Comparison of ENCODE assay signal across 14 cellular contexts in the genomic region with DNA sequence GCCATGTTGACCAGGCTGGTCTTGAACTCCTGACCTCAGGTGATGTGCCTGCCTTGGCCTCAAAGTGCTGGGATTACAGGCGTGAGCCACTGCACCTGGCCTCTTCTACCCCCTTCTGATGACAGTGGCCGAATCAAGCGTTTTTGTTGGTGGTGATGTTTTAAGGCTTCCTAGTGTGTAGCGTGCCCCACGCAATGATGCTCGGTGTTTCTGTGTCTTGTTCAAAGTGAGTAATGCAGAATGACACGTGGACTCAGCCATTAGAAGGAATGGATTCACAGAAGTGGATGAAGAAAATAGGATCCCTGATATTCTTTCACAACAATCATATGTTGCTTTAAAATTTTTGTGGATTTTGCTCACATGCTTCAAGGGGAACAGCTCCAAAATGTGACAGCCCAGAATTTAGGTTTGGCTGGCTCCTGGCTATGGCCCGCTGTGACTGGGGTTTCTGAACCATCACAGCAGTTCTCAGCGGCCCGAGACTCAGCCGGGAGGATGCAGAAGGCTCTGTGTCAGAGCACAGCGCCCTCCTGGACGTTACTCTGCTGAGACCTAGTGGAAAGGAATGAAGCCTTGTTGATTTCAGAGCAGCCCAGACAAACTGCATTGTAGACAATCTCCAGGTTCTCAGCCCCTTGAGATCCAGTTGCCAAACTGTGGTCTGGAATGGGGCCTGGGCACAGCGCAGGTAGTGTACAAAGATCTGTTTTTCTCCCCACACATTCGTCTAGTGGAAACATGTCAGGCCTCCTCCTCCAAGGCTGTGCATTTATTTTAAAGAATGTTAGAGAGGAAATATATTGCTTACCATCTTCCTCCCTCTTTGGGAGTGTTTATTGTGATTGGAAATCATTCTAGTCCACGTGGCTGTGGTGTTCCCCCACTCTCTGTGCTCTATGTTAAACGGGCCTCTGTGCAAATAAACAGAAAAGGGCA. TPM values are rescaled to one million over a fixed set of nuclear protein-coding genes. Genes with fewer than 3 reads are reported as not detected.
DNase-seq lines count a peak whose midpoint lies in the region; ATAC-seq and TF ChIP-seq lines count a peak whose summit lies in the region.
"Had no signal": no experiment of that assay in that cellular context is flagged by ENCODE, and none has a peak within 500 bp of the region (broad histone marks: within the 10 kb centered on the region; RNA-seq: fewer than 3 reads in every experiment).

No MANE protein-coding gene starts in this region.

- H3K4me1 ChIP-seq in mammary epithelial cell (ENCODE audit: insufficient read depth, low read length) (peaks cover 7% of the 10 kb centered on the region), breast epithelium (peaks cover 0 to 4% of the 10 kb centered on the region in 2 donors), upper lobe of right lung (no peaks in the 10 kb centered on the region)

- intact Hi-C loops in mammary epithelial cell (cut with micrococcal nuclease): no loop called here
- intact Hi-C loops in breast epithelium (cut with DNase I; ENCODE audit: low total_unique reads): no loop called here
- intact Hi-C loops in upper lobe of right lung (cut with DNase I): loop anchor here (10.0 kb wide), 1 partner anchor 237 kb away; no protein-coding TSS in a partner anchor

- H3K4me2 ChIP-seq in mammary epithelial cell (ENCODE audit: insufficient read depth, low read depth, low read length): no peak overlapping the region

- H3K79me2 ChIP-seq in mammary epithelial cell (ENCODE audit: insufficient read depth, low read length): no peaks in the 10 kb centered on the region

- H3K9me3 ChIP-seq in mammary epithelial cell (replicated peaks; ENCODE audit: insufficient read depth, low read length) (no peaks in the 10 kb centered on the region), breast epithelium (no peaks in the 10 kb centered on the region), upper lobe of right lung (no peaks in the 10 kb centered on the region)
- H3K9me3 ChIP-seq: heart left ventricle, neutrophil had no signal

- DNase-seq in mammary epithelial cell (no peak), breast epithelium (ENCODE audit: low spot score in 2 of 2) (no peak), brain microvascular endothelial cell (no peak), kidney epithelial cell (ENCODE audit: low read depth) (no peak), upper lobe of right lung (no peak)
- DNase-seq: heart left ventricle, NCI-H187 treated with DMSO at 0.1 percent for 48 hours, NCI-H526 treated with DMSO at 0.1 percent for 48 hours had no signal

- no peaks in the 10 kb centered on the region for H4K20me1 ChIP-seq in mammary epithelial cell (ENCODE audit: insufficient read depth, low read length)

- in situ Hi-C loops in mammary epithelial cell (cut with MboI; ENCODE audit: low sequenced_read_pairs in 2 of 2): loop anchor here in 1 of 2 donors (10.0 kb wide), 1 partner anchor 307 kb away; no protein-coding TSS in a partner anchor
- in situ Hi-C loops in brain microvascular endothelial cell (cut with HindIII; ENCODE audit: low pct_ligation_motif_present, low sequenced_read_pairs): loop anchor here (25.0 kb wide), 1 partner anchor 325 kb away; the partner anchor contains the start of gene CLDN20

- TF ChIP-seq CTCF in mammary epithelial cell (conservative IDR thresholded peaks at IDR 0.05 in 1 of 2, IDR thresholded peaks at IDR 0.05 in 1 of 2; ENCODE audit: extremely low read depth in 1 of 2, insufficient read depth in 1 of 2, low read depth in 1 of 2, low read length in 2 of 2): no peak
- no peak for TF ChIP-seq CTCF in breast epithelium (IDR thresholded peaks at IDR 0.05)
- TF ChIP-seq CTCF in brain microvascular endothelial cell (IDR thresholded peaks at IDR 0.05; ENCODE audit: low read depth, low read length, missing control alignments): peak; percentile 32
- TF ChIP-seq CTCF in kidney epithelial cell (IDR thresholded peaks at IDR 0.05; ENCODE audit: insufficient read depth, low read length, poor library complexity, severe bottlenecking): peak; percentile 24
- TF ChIP-seq CTCF in upper lobe of right lung (IDR thresholded peaks at IDR 0.05): no peak

- H3K27ac ChIP-seq in mammary epithelial cell (ENCODE audit: insufficient read depth, low read depth, low read length) (no peak overlapping the region), breast epithelium (no peak overlapping the region), brain microvascular endothelial cell (no peak overlapping the region), upper lobe of right lung (no peak overlapping the region)
- H3K27ac ChIP-seq: heart left ventricle, HL-60, neutrophil had no signal

- WGBS in mammary epithelial cell (ENCODE audit: low coverage, missing lambda C conversion rate): 57% methylated on average over 13 of the region's 17 CpGs

- H3K9ac ChIP-seq in mammary epithelial cell (ENCODE audit: insufficient read depth, low read length): peak overlapping the region; percentile 3

- H3K36me3 ChIP-seq in mammary epithelial cell (ENCODE audit: insufficient read depth, low read length): no peaks in the 10 kb centered on the region
- no peaks in the 10 kb centered on the region for H3K36me3 ChIP-seq in breast epithelium
- H3K36me3 ChIP-seq in brain microvascular endothelial cell (replicated peaks): no peaks in the 10 kb centered on the region
- no peaks in the 10 kb centered on the region for H3K36me3 ChIP-seq in kidney epithelial cell (ENCODE audit: control insufficient read depth, insufficient read depth, low read length)
- H3K36me3 ChIP-seq in upper lobe of right lung: no peaks in the 10 kb centered on the region
- H3K36me3 ChIP-seq: heart left ventricle, neutrophil had no signal

- H3K27me3 ChIP-seq in mammary epithelial cell (ENCODE audit: insufficient read depth, low read length) (no peaks in the 10 kb centered on the region), breast epithelium (no peaks in the 10 kb centered on the region), brain microvascular endothelial cell (replicated peaks) (no peaks in the 10 kb centered on the region), kidney epithelial cell (ENCODE audit: control insufficient read depth, insufficient read depth, low read length) (no peaks in the 10 kb centered on the region), upper lobe of right lung (no peaks in the 10 kb centered on the region)
- H3K27me3 ChIP-seq: heart left ventricle, neutrophil had no signal

- dilution Hi-C loops in mammary epithelial cell (cut with HindIII; ENCODE audit: low sequenced_read_pairs): no loop called here

- H3K4me3 ChIP-seq in mammary epithelial cell (replicated peaks in 1 of 3; ENCODE audit: insufficient read depth in 1 of 3, low read depth in 2 of 3, low read length in 3 of 3) (no peak overlapping the region), breast epithelium (no peak overlapping the region), brain microvascular endothelial cell (ENCODE audit: low read depth, low read length) (no peak overlapping the region), kidney epithelial cell (ENCODE audit: low read depth, low read length) (no peak overlapping the region), upper lobe of right lung (no peak overlapping the region)
- H3K4me3 ChIP-seq: heart left ventricle had no signal

- CTCF ChIA-PET in mammary epithelial cell (lab: Charles Lee; ENCODE audit: low non-redundant PET): no interaction called here

- peak overlapping the region; percentile 34 for H2AFZ ChIP-seq in mammary epithelial cell (ENCODE audit: low read depth, low read length)

- ATAC-seq in upper lobe of right lung: peak; percentile 12
- ATAC-seq in HG02759 (IDR thresholded peaks at IDR 0.05; ENCODE audit: unreplicated experiment): no peak
- no peak for ATAC-seq in GM19324 (IDR thresholded peaks at IDR 0.05; ENCODE audit: low FRiP score, unreplicated experiment)
- no peak for ATAC-seq in GM21786 (IDR thresholded peaks at IDR 0.05; ENCODE audit: unreplicated experiment)
- ATAC-seq: stimulated activated memory B cell treated with anti-CD40 and anti-IgM and Interleukin-4, amounts not matched to agents 10 μg/mL and 1 μg/mL and 100 μg/mL, for 72 hours had no signal

- no peak for TF ChIP-seq POLR2A in breast epithelium (IDR thresholded peaks at IDR 0.05)

- BruUV-seq in mammary epithelial cell (replicated peaks; lab: Mats Ljungman, UMichigan): no TSS peak

RNA-seq across cellular contexts. Expression of gene TIAM2, which starts 57.5 kb away (rescaled TPM):
- 10 to 100 TPM in 1 of 2 donors, 1 to 10 TPM in 1; 4.0 to 13.3 TPM for total RNA-seq in mammary epithelial cell
- 1.1 TPM for polyA plus RNA-seq in mammary epithelial cell
- polyA minus RNA-seq in mammary epithelial cell: not detected
- total RNA-seq in breast epithelium: 10 to 100 TPM in 2 of 3 donors, 1 to 10 TPM in 1; 5.8 to 32.3 (median 12.8) TPM
- 21.3 and 30.1 TPM in 2 replicates for total RNA-seq in kidney epithelial cell
- total RNA-seq in upper lobe of right lung: 6.2 TPM

Comparison
In these comparisons a context has a peak if more than half of its experiments do, and no peak if none do; other contexts are left out.
1. CTCF ChIP-seq: peak in brain microvascular endothelial cell (single experiment) and kidney epithelial cell (single experiment); none in mammary epithelial cell (0 of 2), breast epithelium (0 of 3) and upper lobe of right lung (single experiment).